1 cellular context compared by ENCODE assay signal in the genomic region with DNA sequence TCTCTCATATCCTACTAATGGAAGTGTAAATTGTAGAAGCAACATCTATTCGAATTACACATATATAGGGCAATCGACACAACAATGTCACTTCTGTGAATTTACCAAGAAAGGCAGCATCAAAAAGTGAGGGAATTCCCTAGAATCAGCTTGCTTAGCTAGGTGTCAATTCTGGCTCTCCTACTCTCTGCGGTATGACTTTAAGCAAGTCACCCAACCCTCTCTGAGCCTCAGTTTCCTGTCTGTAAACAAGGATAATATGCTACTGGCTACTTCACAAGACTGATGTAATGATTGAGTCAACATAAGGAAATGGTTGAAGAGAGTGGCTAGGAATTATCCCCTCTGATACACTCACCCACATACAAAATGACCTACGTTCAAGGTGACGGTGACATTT.
TF ChIP-seq lines count a peak whose summit lies in the region.

No MANE protein-coding gene starts in this region.

TF ChIP-seq in WTC11, 78 proteins besides CTCF, POLR2A, EP300 and RAD21 (continued from another document):
- TF ChIP-seq, protein P1, sequence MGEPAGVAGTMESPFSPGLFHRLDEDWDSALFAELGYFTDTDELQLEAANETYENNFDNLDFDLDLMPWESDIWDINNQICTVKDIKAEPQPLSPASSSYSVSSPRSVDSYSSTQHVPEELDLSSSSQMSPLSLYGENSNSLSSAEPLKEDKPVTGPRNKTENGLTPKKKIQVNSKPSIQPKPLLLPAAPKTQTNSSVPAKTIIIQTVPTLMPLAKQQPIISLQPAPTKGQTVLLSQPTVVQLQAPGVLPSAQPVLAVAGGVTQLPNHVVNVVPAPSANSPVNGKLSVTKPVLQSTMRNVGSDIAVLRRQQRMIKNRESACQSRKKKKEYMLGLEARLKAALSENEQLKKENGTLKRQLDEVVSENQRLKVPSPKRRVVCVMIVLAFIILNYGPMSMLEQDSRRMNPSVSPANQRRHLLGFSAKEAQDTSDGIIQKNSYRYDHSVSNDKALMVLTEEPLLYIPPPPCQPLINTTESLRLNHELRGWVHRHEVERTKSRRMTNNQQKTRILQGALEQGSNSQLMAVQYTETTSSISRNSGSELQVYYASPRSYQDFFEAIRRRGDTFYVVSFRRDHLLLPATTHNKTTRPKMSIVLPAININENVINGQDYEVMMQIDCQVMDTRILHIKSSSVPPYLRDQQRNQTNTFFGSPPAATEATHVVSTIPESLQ (CRISPR knock-in tag; IDR thresholded peaks at IDR 0.05), result no peak
- TF ChIP-seq FOXJ3 (CRISPR knock-in tag; IDR thresholded peaks at IDR 0.05; ENCODE audit: borderline replicate concordance), result no peak
- TF ChIP-seq HMGA2 (CRISPR knock-in tag; IDR thresholded peaks at IDR 0.05), result no peak
